9 cellular contexts compared by ENCODE assay signal in genomic region chr19:46821512-46822359, GRCh38. TPM values are rescaled to one million over a fixed set of nuclear protein-coding genes. Genes with fewer than 3 reads are reported as not detected.
DNase-seq lines count a peak whose midpoint lies in the region; ATAC-seq, FAIRE-seq and TF ChIP-seq lines count a peak whose summit lies in the region.
"Had no signal": no experiment of that assay in that cellular context is flagged by ENCODE, and none has a peak within 500 bp of the region (broad histone marks: within the 10 kb centered on the region; RNA-seq: fewer than 3 reads in every experiment).

No MANE protein-coding gene starts in this region.

- no peaks in the 10 kb centered on the region for H3K36me3 ChIP-seq in Peyer's patch
- no peaks in the 10 kb centered on the region for H3K36me3 ChIP-seq in smooth muscle cell (ENCODE audit: low read depth)
- H3K36me3 ChIP-seq in mesendoderm (ENCODE audit: control insufficient read depth, insufficient read depth, low read length): no peaks in the 10 kb centered on the region

- DNase-seq in GM13976 (ENCODE audit: low spot score) (peak; percentile 62), Peyer's patch (peak in 2 of 3 donors; percentile 85 to 86), smooth muscle cell (lab: John Stamatoyannopoulos, UW; ENCODE audit: unreplicated experiment) (no peak), urothelium cell line (ENCODE audit: low spot score) (no peak), OCI-M2 (lab: John Stamatoyannopoulos, UW; ENCODE audit: unreplicated experiment) (no peak), mesendoderm (no peak)
- peak; percentile 54 for DNase-seq in activated naive CD4-positive, alpha-beta T cell treated with Interleukin-2 at 50 U/mL for 16 hours

- WGBS in smooth muscle cell (ENCODE audit: low lambda C conversion rate): 84% methylated on average over 16 of the region's 16 CpGs
- WGBS in mesendoderm (ENCODE audit: extremely low coverage, insufficient coverage, low lambda C conversion rate): no CpG with 5 or more reads among the region's 16 CpGs

- H3K23ac ChIP-seq in mesendoderm (ENCODE audit: low read length): no peak overlapping the region

- in situ Hi-C loops in GM13976 (cut with MboI; ENCODE audit: low sequenced_read_pairs, unreplicated experiment): loop anchor here (10.0 kb wide), 1 partner anchor 47 kb away; no protein-coding TSS in a partner anchor

- peak overlapping the region; percentile 18 to 83 (median 66) for H3K27ac ChIP-seq in Peyer's patch
- no peak overlapping the region for H3K27ac ChIP-seq in smooth muscle cell (ENCODE audit: low read depth)
- H3K27ac ChIP-seq in mesendoderm (ENCODE audit: low read depth, low read length): no peak overlapping the region

- FAIRE-seq in urothelium cell line (lab: Jason Lieb, UNC): no peak
- FAIRE-seq: endometrium had no signal

- no peak overlapping the region for H3K4ac ChIP-seq in mesendoderm (ENCODE audit: low read depth, low read length)

- H2BK120ac ChIP-seq in mesendoderm (ENCODE audit: low read depth, low read length): no peak overlapping the region

- H3K27me3 ChIP-seq in Peyer's patch (no peaks in the 10 kb centered on the region), smooth muscle cell (ENCODE audit: low read depth) (no peaks in the 10 kb centered on the region), mesendoderm (ENCODE audit: insufficient read depth, low read length, poor library complexity) (no peaks in the 10 kb centered on the region)

- no peaks in the 10 kb centered on the region for H4K20me1 ChIP-seq in smooth muscle cell (ENCODE audit: low read depth)

- peak overlapping the region; percentile 18 for H2AFZ ChIP-seq in smooth muscle cell (ENCODE audit: low read depth)

- no peak overlapping the region for H3K18ac ChIP-seq in mesendoderm (ENCODE audit: low read length)

- H3F3A ChIP-seq in smooth muscle cell (ENCODE audit: low read depth): peaks cover 8% of the 10 kb centered on the region

- TF ChIP-seq POLR2A in Peyer's patch (IDR thresholded peaks at IDR 0.05): no peak

- ATAC-seq in HG02571 (IDR thresholded peaks at IDR 0.05; ENCODE audit: unreplicated experiment): no peak

- TF ChIP-seq CTCF in GM13976 (IDR thresholded peaks at IDR 0.05; ENCODE audit: borderline replicate concordance, control extremely low read depth, extremely low read depth, insufficient read depth, missing control alignments): no peak
- no peak for TF ChIP-seq CTCF in Peyer's patch (IDR thresholded peaks at IDR 0.05)
- no peak for TF ChIP-seq CTCF in smooth muscle cell (IDR thresholded peaks at IDR 0.05; ENCODE audit: borderline replicate concordance, insufficient read depth, poor library complexity, severe bottlenecking)

- no peak overlapping the region for H3K4me2 ChIP-seq in smooth muscle cell
- no peak overlapping the region for H3K4me2 ChIP-seq in mesendoderm (ENCODE audit: low read length)

- no peak overlapping the region for H4K8ac ChIP-seq in mesendoderm (ENCODE audit: low read depth, low read length)

- H3K9ac ChIP-seq in smooth muscle cell (ENCODE audit: low read depth) (no peak overlapping the region), mesendoderm (ENCODE audit: low read length) (no peak overlapping the region)

- H2AK5ac ChIP-seq in mesendoderm (ENCODE audit: low read length): no peak overlapping the region

- H3K4me1 ChIP-seq in Peyer's patch (peaks cover 7 to 25% (median 16%) of the 10 kb centered on the region in 4 donors), smooth muscle cell (ENCODE audit: low read depth) (peaks cover 15% of the 10 kb centered on the region), mesendoderm (ENCODE audit: control insufficient read depth, low read depth, low read length) (no peaks in the 10 kb centered on the region)

- H4K5ac ChIP-seq in mesendoderm (ENCODE audit: low read length): no peak overlapping the region

- no peaks in the 10 kb centered on the region for H3K79me1 ChIP-seq in mesendoderm (ENCODE audit: low read length)

- H3K79me2 ChIP-seq in smooth muscle cell (ENCODE audit: low read depth) (no peaks in the 10 kb centered on the region), mesendoderm (ENCODE audit: control insufficient read depth, insufficient read depth, low read length) (no peaks in the 10 kb centered on the region)

- no peak overlapping the region for H2BK5ac ChIP-seq in mesendoderm (ENCODE audit: low read length)

- H3K4me3 ChIP-seq in Peyer's patch (no peak overlapping the region), smooth muscle cell (no peak overlapping the region), mesendoderm (ENCODE audit: low read length) (no peak overlapping the region)

- H3K9me3 ChIP-seq in Peyer's patch (no peaks in the 10 kb centered on the region), smooth muscle cell (replicated peaks; ENCODE audit: low read depth) (no peaks in the 10 kb centered on the region)

- H3K56ac ChIP-seq in mesendoderm (ENCODE audit: low read length): no peak overlapping the region

- H2BK15ac ChIP-seq in mesendoderm (replicated peaks; ENCODE audit: low read depth): no peak overlapping the region

RNA-seq across cellular contexts. Expression of gene AP2S1, which starts 28.9 kb away (rescaled TPM):
- total RNA-seq in Peyer's patch (10 to 100 TPM; 56.9 to 83.6 (median 64.5) TPM), smooth muscle cell (142 and 204 TPM in 2 replicates)
- polyA plus RNA-seq in smooth muscle cell: 471 and 488 TPM in 2 replicates
- 166 TPM for polyA plus RNA-seq in mesendoderm (2013, experiment 1 of 2)
- polyA plus RNA-seq in mesendoderm (2013, experiment 2 of 2): 156 TPM

RNA-seq across cellular contexts. Expression of gene SLC1A5, which starts 33.3 kb away (rescaled TPM):
- 10 to 100 TPM; 19.8 to 34.7 (median 31.2) TPM for total RNA-seq in Peyer's patch
- total RNA-seq in smooth muscle cell: 101 TPM in 2 replicates
- 224 and 231 TPM in 2 replicates for polyA plus RNA-seq in smooth muscle cell
- polyA plus RNA-seq in mesendoderm (2013, experiment 1 of 2): 198 TPM
- polyA plus RNA-seq in mesendoderm (2013, experiment 2 of 2): 198 TPM

RNA-seq across cellular contexts. Expression of gene ARHGAP35, which starts 39.1 kb away (rescaled TPM):
- 100 to 1,000 TPM in 1 of 4 donors, 10 to 100 TPM in 3; 41.3 to 100 (median 85.4) TPM for total RNA-seq in Peyer's patch
- total RNA-seq in smooth muscle cell: 19.8 and 20.0 TPM in 2 replicates
- polyA plus RNA-seq in smooth muscle cell: 6.9 TPM in 2 replicates
- polyA plus RNA-seq in mesendoderm (2013, experiment 1 of 2): 35.2 TPM
- polyA plus RNA-seq in mesendoderm (2013, experiment 2 of 2): 35.5 TPM

Comparison
In these comparisons a context has a peak if more than half of its experiments do, and no peak if none do; other contexts are left out.
1. DNase-seq: peak in GM13976 (single experiment), Peyer's patch (2 of 3) and activated naive CD4-positive, alpha-beta T cell treated with Interleukin-2 at 50 U/mL for 16 hours (single experiment); none in smooth muscle cell (single experiment), urothelium cell line (single experiment), OCI-M2 (single experiment) and mesendoderm (single experiment).
2. H3K27ac ChIP-seq: peak in Peyer's patch (4 of 4); none in smooth muscle cell (single experiment) and mesendoderm (single experiment).